Comparison of ENCODE assay signal across 25 cellular contexts in the genomic region with DNA sequence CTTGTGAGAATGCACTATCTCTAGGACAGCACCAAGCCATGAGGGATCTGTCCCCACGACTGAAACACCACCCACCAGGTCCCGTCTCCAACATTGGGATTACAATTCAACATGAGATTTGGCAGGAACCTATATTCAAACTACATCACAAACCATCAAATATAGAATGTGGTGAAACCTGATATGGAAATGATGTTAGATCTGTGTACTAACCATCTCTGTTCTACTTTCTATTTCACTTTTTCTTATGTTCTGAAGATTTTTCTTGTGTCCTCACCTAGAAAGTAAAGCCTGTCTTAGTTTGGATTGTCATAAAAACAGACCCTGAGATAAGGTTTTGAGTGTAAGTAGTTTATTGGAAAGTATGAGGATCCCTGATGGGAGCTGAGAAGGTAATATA. TPM values are rescaled to one million over a fixed set of nuclear protein-coding genes. Genes with fewer than 3 reads are reported as not detected.
"Had no signal": no experiment of that assay in that cellular context is flagged by ENCODE, and none has a peak within 500 bp of the region (broad histone marks: within the 10 kb centered on the region; RNA-seq: fewer than 3 reads in every experiment).

No MANE protein-coding gene starts in this region.

- H3K9me3 ChIP-seq: body of pancreas, esophagus muscularis mucosa, gastroesophageal sphincter, right lobe of liver, suprapubic skin, transverse colon, vagina had no signal

- H3K27me3 ChIP-seq: body of pancreas, esophagus muscularis mucosa, gastroesophageal sphincter, heart left ventricle, right lobe of liver, suprapubic skin, transverse colon, vagina had no signal

- H3K27me3 Mint-ChIP-seq: natural killer cell treated with Interleukin-12 subunit alpha and Interleukin-12 subunit beta and Interleukin-15 and Interleukin-18, amount 100 ng/mL, for 72 hours; stimulated activated naive CD8-positive, alpha-beta T cell treated with anti-CD3 and anti-CD28 coated beads, Interleukin-15, amount 100 ng/mL, for 72 hours had no signal

- DNase-seq: activated CD4-positive, alpha-beta T cell treated with anti-CD3 and anti-CD28 coated beads, Interleukin-2, amount 50 U/mL, for 1 hour; activated CD4-positive, CD25-positive, alpha-beta regulatory T cell treated with anti-CD3 and anti-CD28 coated beads, Interleukin-2, amount 50 U/mL, for 72 hours; activated CD8-positive, alpha-beta memory T cell treated with anti-CD3 and anti-CD28 coated beads, Interleukin-2, amount 50 U/mL, for 4 hours; activated naive CD4-positive, alpha-beta T cell treated with anti-CD3 and anti-CD28 coated beads for 36 hours; activated T-cell treated with anti-CD3 and anti-CD28 coated beads, Interleukin-2, amount 50 U/mL, for 4 hours; body of pancreas; dermis blood vessel endothelial cell; effector memory CD4-positive, alpha-beta T cell; heart left ventricle; kidney; right lobe of liver; small intestine; stimulated activated CD4-positive, alpha-beta T cell treated with anti-CD3 and anti-CD28 coated beads, Interleukin-4, amount 100 ng/mL, for 1 hour; stimulated activated naive CD8-positive, alpha-beta T cell treated with anti-CD3 and anti-CD28 coated beads, Interleukin-15, amount 100 ng/mL, for 72 hours; transverse colon had no signal

- H3K9me3 Mint-ChIP-seq: activated naive CD4-positive, alpha-beta T cell treated with anti-CD3 and anti-CD28 coated beads for 36 hours; mesothelial cell of epicardium; stimulated activated naive CD8-positive, alpha-beta T cell treated with anti-CD3 and anti-CD28 coated beads, Interleukin-15, amount 100 ng/mL, for 72 hours had no signal

- ATAC-seq: activated T-cell treated with anti-CD3 and anti-CD28 coated beads, Interleukin-2, amount 50 U/mL, for 4 hours; body of pancreas; gastroesophageal sphincter; heart left ventricle; left lobe of liver; natural killer cell treated with Interleukin-12 subunit alpha and Interleukin-12 subunit beta and Interleukin-15 and Interleukin-18, amount 100 ng/mL, for 72 hours; right lobe of liver; stimulated activated naive CD8-positive, alpha-beta T cell treated with anti-CD3 and anti-CD28 coated beads, Interleukin-15, amount 100 ng/mL, for 72 hours had no signal

- H3K4me3 Mint-ChIP-seq: activated naive CD4-positive, alpha-beta T cell treated with anti-CD3 and anti-CD28 coated beads for 36 hours; activated T-cell treated with anti-CD3 and anti-CD28 coated beads, Interleukin-2, amount 50 U/mL, for 4 hours; mesothelial cell of epicardium; natural killer cell treated with Interleukin-12 subunit alpha and Interleukin-12 subunit beta and Interleukin-15 and Interleukin-18, amount 100 ng/mL, for 72 hours; stimulated activated naive CD8-positive, alpha-beta T cell treated with anti-CD3 and anti-CD28 coated beads, Interleukin-15, amount 100 ng/mL, for 72 hours had no signal

- H3K27ac Mint-ChIP-seq: activated naive CD4-positive, alpha-beta T cell treated with anti-CD3 and anti-CD28 coated beads for 36 hours; mesothelial cell of epicardium; natural killer cell treated with Interleukin-12 subunit alpha and Interleukin-12 subunit beta and Interleukin-15 and Interleukin-18, amount 100 ng/mL, for 72 hours; stimulated activated naive CD8-positive, alpha-beta T cell treated with anti-CD3 and anti-CD28 coated beads, Interleukin-15, amount 100 ng/mL, for 72 hours had no signal

- H3K27ac ChIP-seq: body of pancreas, esophagus muscularis mucosa, gastroesophageal sphincter, heart left ventricle, parathyroid adenoma, right lobe of liver, suprapubic skin, transverse colon, vagina had no signal

- H3K36me3 Mint-ChIP-seq: mesothelial cell of epicardium; natural killer cell treated with Interleukin-12 subunit alpha and Interleukin-12 subunit beta and Interleukin-15 and Interleukin-18, amount 100 ng/mL, for 72 hours had no signal

- H3K4me1 Mint-ChIP-seq: mesothelial cell of epicardium; stimulated activated naive CD8-positive, alpha-beta T cell treated with anti-CD3 and anti-CD28 coated beads, Interleukin-15, amount 100 ng/mL, for 72 hours had no signal

RNA-seq across cellular contexts. Expression of a gene that starts 37.8 kb away (rescaled TPM):
- total RNA-seq: activated naive CD4-positive, alpha-beta T cell treated with anti-CD3 and anti-CD28 coated beads for 36 hours; activated T-cell treated with anti-CD3 and anti-CD28 coated beads, Interleukin-2, amount 50 U/mL, for 4 hours; body of pancreas; cardiac septum; dermis blood vessel endothelial cell; endothelial cell of umbilical vein; gastroesophageal sphincter; heart left ventricle; kidney; left lobe of liver; mesothelial cell of epicardium; natural killer cell treated with Interleukin-12 subunit alpha and Interleukin-12 subunit beta and Interleukin-15 and Interleukin-18, amount 100 ng/mL, for 72 hours; right lobe of liver; transverse colon; vagina had no signal
